ENCODE assay signal across 8 cellular contexts in the genomic region with DNA sequence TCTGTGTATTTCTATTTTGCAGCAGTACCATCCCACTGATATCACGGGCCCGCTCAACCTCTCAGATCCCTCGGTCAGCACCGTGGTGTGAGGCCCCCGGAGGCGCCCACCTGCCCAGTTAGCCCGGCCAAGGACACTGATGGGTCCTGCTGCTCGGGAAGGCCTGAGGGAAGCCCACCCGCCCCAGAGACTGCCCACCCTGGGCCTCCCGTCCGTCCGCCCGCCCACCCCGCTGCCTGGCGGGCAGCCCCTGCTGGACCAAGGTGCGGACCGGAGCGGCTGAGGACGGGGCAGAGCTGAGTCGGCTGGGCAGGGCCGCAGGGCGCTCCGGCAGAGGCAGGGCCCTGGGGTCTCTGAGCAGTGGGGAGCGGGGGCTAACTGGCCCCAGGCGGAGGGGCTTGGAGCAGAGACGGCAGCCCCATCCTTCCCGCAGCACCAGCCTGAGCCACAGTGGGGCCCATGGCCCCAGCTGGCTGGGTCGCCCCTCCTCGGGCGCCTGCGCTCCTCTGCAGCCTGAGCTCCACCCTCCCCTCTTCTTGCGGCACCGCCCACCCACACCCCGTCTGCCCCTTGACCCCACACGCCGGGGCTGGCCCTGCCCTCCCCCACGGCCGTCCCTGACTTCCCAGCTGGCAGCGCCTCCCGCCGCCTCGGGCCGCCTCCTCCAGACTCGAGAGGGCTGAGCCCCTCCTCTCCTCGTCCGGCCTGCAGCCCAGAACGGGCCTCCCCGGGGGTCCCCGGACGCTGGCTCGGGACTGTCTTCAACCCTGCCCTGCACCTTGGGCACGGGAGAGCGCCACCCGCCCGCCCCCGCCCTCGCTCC. TPM values are rescaled to one million over a fixed set of nuclear protein-coding genes. Genes with fewer than 3 reads are reported as not detected.
DNase-seq lines count a peak whose midpoint lies in the region; ATAC-seq and TF ChIP-seq lines count a peak whose summit lies in the region.

No MANE protein-coding gene starts in this region.

- TF ChIP-seq POLR2A in heart left ventricle (IDR thresholded peaks at IDR 0.05): no peak
- no peak for TF ChIP-seq POLR2A in upper lobe of left lung (IDR thresholded peaks at IDR 0.05)

- H2AFZ ChIP-seq in PC-9: no peak overlapping the region

- H3K4me3 ChIP-seq in heart left ventricle: peak overlapping the region; percentile 21 to 55 (median 40)
- H3K4me3 ChIP-seq in PC-9: peak overlapping the region; percentile 75; the same call in 1 of the 2 replicates
- peak overlapping the region; percentile 1 for H3K4me3 ChIP-seq in right cardiac atrium (ENCODE audit: low read length)
- peak overlapping the region in 3 of 4 donors; percentile 28 to 43 (median 42) for H3K4me3 ChIP-seq in upper lobe of left lung

- H3K27me3 ChIP-seq in heart left ventricle: peaks cover 61 to 93% (median 71%) of the 10 kb centered on the region in 9 donors
- no peaks in the 10 kb centered on the region for H3K27me3 ChIP-seq in PC-9 (ENCODE audit: insufficient read depth, low read depth)
- H3K27me3 ChIP-seq in right cardiac atrium (ENCODE audit: control insufficient read depth, insufficient read depth): no peaks in the 10 kb centered on the region
- peaks cover 8 to 81% (median 58%) of the 10 kb centered on the region in 4 donors for H3K27me3 ChIP-seq in upper lobe of left lung

- H3K9me2 ChIP-seq in PC-9 (ENCODE audit: insufficient read depth): no peaks in the 10 kb centered on the region

- H3K27ac ChIP-seq in heart left ventricle: no peak overlapping the region
- no peak overlapping the region for H3K27ac ChIP-seq in PC-9
- no peak overlapping the region for H3K27ac ChIP-seq in right cardiac atrium (ENCODE audit: low read length)
- no peak overlapping the region for H3K27ac ChIP-seq in upper lobe of left lung

- H4K20me1 ChIP-seq in PC-9 (ENCODE audit: insufficient read depth): no peaks in the 10 kb centered on the region

- H3K4me2 ChIP-seq in PC-9: peak overlapping the region; percentile 99

- POLR2A ChIA-PET in PC-9 (lab: Charles Lee; ENCODE audit: unreplicated experiment): interaction anchor here (0.6 to 0.7 kb wide), 5 partner anchors 38 to 80 kb away, joined by 4 to 6 read pairs (median 4); no protein-coding TSS in a partner anchor

- intact Hi-C loops in heart left ventricle (cut with DNase I) (loop anchor here in 1 of 10 donors (5.0 kb wide), 1 partner anchor 41 kb away; no protein-coding TSS in a partner anchor), Right ventricle myocardium inferior (cut with DNase I) (no loop called here), PC-9 (cut with micrococcal nuclease; ENCODE audit: unreplicated experiment) (loop anchor here (5.0 kb wide), 1 partner anchor 41 kb away; no protein-coding TSS in a partner anchor), right cardiac atrium (cut with DNase I) (no loop called here)

- no peak for TF ChIP-seq CTCF in heart left ventricle (IDR thresholded peaks at IDR 0.05)
- no peak for TF ChIP-seq CTCF in PC-9 (conservative IDR thresholded peaks at IDR 0.05)
- no peak for TF ChIP-seq CTCF in upper lobe of left lung (IDR thresholded peaks at IDR 0.05)

- 2 to 7% (median 6%) methylated on average over 27 to 57 of the region's 57 CpGs for WGBS in heart left ventricle, 4 donors
- WGBS in right cardiac atrium: 8% methylated on average over 57 of the region's 57 CpGs
- WGBS in upper lobe of left lung, 2 donors: 0 to 2% methylated on average over 4 to 17 of the region's 57 CpGs

- no TSS peak for BruUV-seq in PC-9 (replicated peaks; lab: Mats Ljungman, UMichigan)

- H3K36me3 ChIP-seq in heart left ventricle (no peaks in the 10 kb centered on the region), PC-9 (ENCODE audit: low read depth) (no peaks in the 10 kb centered on the region), upper lobe of left lung (no peaks in the 10 kb centered on the region)

- H3K9me3 ChIP-seq in heart left ventricle (no peaks in the 10 kb centered on the region), PC-9 (ENCODE audit: insufficient read depth, low read depth) (no peaks in the 10 kb centered on the region), right cardiac atrium (ENCODE audit: control insufficient read depth, low read length) (no peaks in the 10 kb centered on the region), upper lobe of left lung (no peaks in the 10 kb centered on the region)

- TF ChIP-seq EP300 in upper lobe of left lung (IDR thresholded peaks at IDR 0.05): no peak

- ATAC-seq in heart left ventricle (peak in 2 of 4 donors; percentile 9 to 22), Right ventricle myocardium inferior (no peak), right cardiac atrium (peak in 1 of 2 donors; percentile 34), upper lobe of left lung (ENCODE audit: low FRiP score in 2 of 2) (peak in 1 of 2 donors; percentile 13), HG02571 (IDR thresholded peaks at IDR 0.05; ENCODE audit: unreplicated experiment) (no peak), HG02938 (IDR thresholded peaks at IDR 0.05; ENCODE audit: unreplicated experiment) (no peak)

- H3F3A ChIP-seq in PC-9 (ENCODE audit: insufficient read depth, low read depth): 0 out of 2 replicates have a peak, but pooled peaks cover 5% of the 10 kb centered on the region

- H3K79me2 ChIP-seq in PC-9 (ENCODE audit: low read depth): no peaks in the 10 kb centered on the region

- no peak for DNase-seq in heart left ventricle
- no peak for DNase-seq in Right ventricle myocardium inferior (ENCODE audit: missing footprints)
- DNase-seq in PC-9: peak in 1 of 2 experiments; percentile 70
- DNase-seq in right cardiac atrium: peak in 2 of 3 donors; percentile 46 to 61
- peak in 1 of 2 donors; percentile 87 for DNase-seq in upper lobe of left lung
- no peak for DNase-seq in NOMO-1 treated with dmso at 0.1 percent for 144 hours (lab: John Stamatoyannopoulos, UW; ENCODE audit: unreplicated experiment)

- H3K4me1 ChIP-seq in heart left ventricle (peaks cover 6 to 41% (median 23%) of the 10 kb centered on the region in 12 donors), PC-9 (replicated peaks; ENCODE audit: insufficient read depth) (peaks cover 6% of the 10 kb centered on the region; the same call in 1 of the 2 replicates), right cardiac atrium (ENCODE audit: control insufficient read depth, insufficient read depth, low read length) (peaks cover 2% of the 10 kb centered on the region), upper lobe of left lung (peaks cover 31 to 46% (median 36%) of the 10 kb centered on the region in 4 donors)

- CTCF ChIA-PET in PC-9 (lab: Charles Lee): interaction anchor here (0.5 to 0.7 kb wide), 2 partner anchors 11 to 332 kb away, joined by 4 read pairs; no protein-coding TSS in a partner anchor

RNA-seq across cellular contexts. Expression of a gene that starts 1.9 kb away (rescaled TPM):
- total RNA-seq in heart left ventricle: not detected
- not detected for polyA plus RNA-seq in heart left ventricle
- not detected for total RNA-seq in Right ventricle myocardium inferior
- 2.3 and 2.5 TPM in 2 replicates for total RNA-seq in PC-9 (2021)
- not detected for total RNA-seq in right cardiac atrium
- polyA plus RNA-seq in right cardiac atrium: not detected
- 1 to 10 TPM in 3 of 6 donors, under 1 TPM in 1, not detected in 2; 0.46 to 6.3 (median 1.7) TPM for total RNA-seq in upper lobe of left lung

RNA-seq across cellular contexts. Expression of a gene that starts 3.9 kb away (rescaled TPM):
- total RNA-seq in heart left ventricle (not detected), Right ventricle myocardium inferior (not detected), PC-9 (2021) (0.74 and 1.5 TPM in 2 replicates), right cardiac atrium (not detected), upper lobe of left lung (not detected)
- polyA plus RNA-seq in heart left ventricle (not detected), right cardiac atrium (not detected)

RNA-seq across cellular contexts. Expression of a gene that starts 20.4 kb away (rescaled TPM):
- total RNA-seq in heart left ventricle (10 to 100 TPM; 14.3 to 35.9 (median 28.9) TPM), Right ventricle myocardium inferior (35.0 TPM), PC-9 (2021) (92.1 and 95.4 TPM in 2 replicates), right cardiac atrium (10 to 100 TPM; 31.9 to 45.7 (median 37.4) TPM), upper lobe of left lung (100 to 1,000 TPM in 1 of 6 donors, 10 to 100 TPM in 5; 31.9 to 174 (median 67.3) TPM)
- polyA plus RNA-seq in heart left ventricle (10 to 100 TPM; 26.6 to 33.4 TPM), right cardiac atrium (26.6 TPM)

RNA-seq across cellular contexts. Expression of a gene that starts 20.5 kb away (rescaled TPM):
- 100 to 1,000 TPM in 2 of 9 donors, 10 to 100 TPM in 7; 46.0 to 123 (median 59.9) TPM for total RNA-seq in heart left ventricle
- 100 to 1,000 TPM; 120 to 161 TPM for polyA plus RNA-seq in heart left ventricle
- 70.7 TPM for total RNA-seq in Right ventricle myocardium inferior
- total RNA-seq in PC-9 (2021): 98.7 and 109 TPM in 2 replicates
- total RNA-seq in right cardiac atrium: 10 to 100 TPM; 43.2 to 57.8 (median 48.3) TPM
- 86.4 TPM for polyA plus RNA-seq in right cardiac atrium
- 100 to 1,000 TPM in 1 of 6 donors, 10 to 100 TPM in 5; 39.8 to 110 (median 73.0) TPM for total RNA-seq in upper lobe of left lung

RNA-seq across cellular contexts. Expression of a gene that starts 29.0 kb away (rescaled TPM):
- total RNA-seq in heart left ventricle (not detected), Right ventricle myocardium inferior (not detected), PC-9 (2021) (0.10 TPM in 1 of 2 replicates, not detected in the other), right cardiac atrium (under 1 TPM in 1 of 4 donors, not detected in 3; 0.08 TPM), upper lobe of left lung (1 to 10 TPM in 1 of 6 donors, under 1 TPM in 2, not detected in 3; 0.17 to 2.1 (median 0.49) TPM)
- polyA plus RNA-seq in heart left ventricle (under 1 TPM in 1 of 2 donors, not detected in 1; 0.10 TPM), right cardiac atrium (0.09 TPM)

Comparison
In these comparisons a context has a peak if more than half of its experiments do, and no peak if none do; other contexts are left out.
1. DNase-seq: peak in right cardiac atrium (2 of 3); none in heart left ventricle (0 of 5), Right ventricle myocardium inferior (single experiment) and NOMO-1 treated with dmso at 0.1 percent for 144 hours (single experiment).
2. H3K4me3 ChIP-seq: peak in every context shown above with its lines; median percentile 75 in PC-9; 42 in upper lobe of left lung; 40 in heart left ventricle; 1 in right cardiac atrium.